Comparison of ENCODE assay signal across 32 cellular contexts in genomic region chr3:136428167-136428566, GRCh38.
DNase-seq lines count a peak whose midpoint lies in the region; ATAC-seq and TF ChIP-seq lines count a peak whose summit lies in the region.
"Had no signal": no experiment of that assay in that cellular context is flagged by ENCODE, and none has a peak within 500 bp of the region (broad histone marks: within the 10 kb centered on the region; RNA-seq: fewer than 3 reads in every experiment).

No MANE protein-coding gene starts in this region.

- no peaks in the 10 kb centered on the region for H3K4me1 Mint-ChIP-seq in CD8-positive, alpha-beta T cell (ENCODE audit: low read depth)
- H3K4me1 Mint-ChIP-seq in CD4-positive, alpha-beta memory T cell: peaks cover 0 to 6% (median 1%) of the 10 kb centered on the region in 4 donors
- H3K4me1 Mint-ChIP-seq: activated CD4-positive, alpha-beta T cell treated with anti-CD3 and anti-CD28 coated beads, Interleukin-2, amount 10 ng/mL, durations not matched to agents 7 days and 5 days; activated naive CD8-positive, alpha-beta T cell treated with anti-CD3 and anti-CD28 coated beads for 36 hours had no signal

- H3K36me3 Mint-ChIP-seq in CD8-positive, alpha-beta T cell: peaks cover 49% of the 10 kb centered on the region
- H3K36me3 Mint-ChIP-seq in CD4-positive, alpha-beta memory T cell: peaks cover 26 to 43% of the 10 kb centered on the region in 2 donors

- H4K5ac ChIP-seq in mesendoderm (ENCODE audit: low read length): no peak overlapping the region

- WGBS in mesendoderm (ENCODE audit: extremely low coverage, insufficient coverage, low lambda C conversion rate): no CpG with 5 or more reads among the region's 2 CpGs
- WGBS in GM23248 (ENCODE audit: low coverage in 1 of 2, low lambda C conversion rate in 2 of 2, missing lambda C conversion rate in 2 of 2), 2 experiments: 97 to 100% methylated on average over 2 of the region's 2 CpGs

- POLR2A ChIA-PET in CD8-positive, alpha-beta T cell (lab: Charles Lee): no interaction called here
- POLR2A ChIA-PET in CD4-positive, alpha-beta memory T cell (lab: Charles Lee; ENCODE audit: partially characterized antibody): no interaction called here

- H3K9ac ChIP-seq in mesendoderm (ENCODE audit: low read length) (no peak overlapping the region), GM23248 (no peak overlapping the region)

- H3K79me1 ChIP-seq in mesendoderm (ENCODE audit: low read length): no peaks in the 10 kb centered on the region

- no peak for DNase-seq in CD8-positive, alpha-beta T cell
- peak; percentile 1 for DNase-seq in OCI-M1 (lab: John Stamatoyannopoulos, UW)
- DNase-seq in fibroblast of pulmonary artery (ENCODE audit: low read depth): peak; percentile 3
- peak; percentile 61 for DNase-seq in mesendoderm
- no peak for DNase-seq in NCI-H2107 treated with DMSO at 0.1 percent for 48 hours (lab: John Stamatoyannopoulos, UW; ENCODE audit: unreplicated experiment)
- DNase-seq in CD4-positive, alpha-beta memory T cell: no peak
- no peak for DNase-seq in GM23248
- DNase-seq: activated CD4-positive, alpha-beta T cell treated with anti-CD3 and anti-CD28 coated beads, Interleukin-2, amount 10 ng/mL, durations not matched to agents 7 days and 5 days; activated gamma-delta T cell; activated naive CD8-positive, alpha-beta T cell treated with anti-CD3 and anti-CD28 coated beads for 36 hours; aorta; Calu3; cortex of kidney; effector memory CD4-positive, alpha-beta T cell; foreskin fibroblast; GOT3; head of caudate nucleus; kidney glomerular epithelial cell; lower lobe of right lung; NCI-H146; NCI-H446 treated with DMSO at 0.1 percent for 48 hours; NCI-H82; right lobe of liver; SHP77 treated with DMSO at 0.1 percent for 48 hours; spleen; stomach; T1000; thyroid gland; WERI-Rb-1 had no signal

- no peaks in the 10 kb centered on the region for H3F3A ChIP-seq in GM23248 (ENCODE audit: insufficient read depth)

- no peak overlapping the region for H2BK15ac ChIP-seq in mesendoderm (replicated peaks; ENCODE audit: low read depth)

- TF ChIP-seq CTCF in CD8-positive, alpha-beta T cell (IDR thresholded peaks at IDR 0.05): no peak
- TF ChIP-seq CTCF in fibroblast of pulmonary artery (IDR thresholded peaks at IDR 0.05; ENCODE audit: low read length, missing control alignments): no peak

- in situ Hi-C loops in GM23248 (cut with MboI): no loop called here

- H3K9me3 ChIP-seq in CD8-positive, alpha-beta T cell (ENCODE audit: low read length): no peaks in the 10 kb centered on the region
- no peaks in the 10 kb centered on the region for H3K9me3 ChIP-seq in CD4-positive, alpha-beta memory T cell (ENCODE audit: control insufficient read depth in 1 of 2, low read length in 2 of 2)
- H3K9me3 ChIP-seq in GM23248 (ENCODE audit: low read depth): no peaks in the 10 kb centered on the region
- H3K9me3 ChIP-seq: lower lobe of right lung, prostate gland, right lobe of liver, spleen, stomach, thyroid gland, vagina had no signal

- no peak overlapping the region for H3K27ac ChIP-seq in CD8-positive, alpha-beta T cell (ENCODE audit: low read depth, low read length)
- H3K27ac ChIP-seq in mesendoderm (ENCODE audit: low read depth, low read length) (no peak overlapping the region), GM23248 (no peak overlapping the region)
- H3K27ac ChIP-seq in CD4-positive, alpha-beta memory T cell (ENCODE audit: low read depth, low read length): no peak overlapping the region
- H3K27ac ChIP-seq: lower lobe of right lung, prostate gland, right lobe of liver, spleen, stomach, thyroid gland, vagina, WERI-Rb-1 had no signal

- no peak overlapping the region for H3K4ac ChIP-seq in mesendoderm (ENCODE audit: low read depth, low read length)

- no peak overlapping the region for H2AFZ ChIP-seq in GM23248

- no peak overlapping the region for H3K4me3 Mint-ChIP-seq in CD8-positive, alpha-beta T cell
- no peak overlapping the region for H3K4me3 Mint-ChIP-seq in CD4-positive, alpha-beta memory T cell
- H3K4me3 Mint-ChIP-seq: activated CD4-positive, alpha-beta T cell treated with anti-CD3 and anti-CD28 coated beads, Interleukin-2, amount 10 ng/mL, durations not matched to agents 7 days and 5 days; activated naive CD8-positive, alpha-beta T cell treated with anti-CD3 and anti-CD28 coated beads for 36 hours; IgD-negative memory B cell had no signal

- no peak overlapping the region for H2AK5ac ChIP-seq in mesendoderm (ENCODE audit: low read length)

- no peak overlapping the region for H3K4me3 ChIP-seq in CD8-positive, alpha-beta T cell (ENCODE audit: low read depth, low read length)
- no peak overlapping the region for H3K4me3 ChIP-seq in fibroblast of pulmonary artery (replicated peaks; ENCODE audit: low read depth, low read length)
- H3K4me3 ChIP-seq in mesendoderm (ENCODE audit: low read length): no peak overlapping the region
- H3K4me3 ChIP-seq in CD4-positive, alpha-beta memory T cell (ENCODE audit: low read length in 2 of 2): no peak overlapping the region
- H3K4me3 ChIP-seq in GM23248: no peak overlapping the region
- H3K4me3 ChIP-seq: lower lobe of right lung, prostate gland, right lobe of liver, spleen, stomach, thyroid gland, vagina had no signal

- H3K4me1 ChIP-seq in CD8-positive, alpha-beta T cell (ENCODE audit: insufficient read depth, low read length): no peaks in the 10 kb centered on the region
- no peaks in the 10 kb centered on the region for H3K4me1 ChIP-seq in mesendoderm (ENCODE audit: control insufficient read depth, low read depth, low read length)
- no peaks in the 10 kb centered on the region for H3K4me1 ChIP-seq in CD4-positive, alpha-beta memory T cell (ENCODE audit: insufficient read depth, low read length)
- no peaks in the 10 kb centered on the region for H3K4me1 ChIP-seq in GM23248 (ENCODE audit: insufficient read depth)
- H3K4me1 ChIP-seq: lower lobe of right lung, prostate gland, spleen, stomach, thyroid gland, vagina had no signal

- H3K9me2 ChIP-seq in GM23248 (ENCODE audit: insufficient read depth): no peaks in the 10 kb centered on the region

- H3K79me2 ChIP-seq in mesendoderm (ENCODE audit: control insufficient read depth, insufficient read depth, low read length): no peaks in the 10 kb centered on the region
- no peaks in the 10 kb centered on the region for H3K79me2 ChIP-seq in GM23248 (ENCODE audit: insufficient read depth)

- no peaks in the 10 kb centered on the region for H3K27me3 Mint-ChIP-seq in CD8-positive, alpha-beta T cell (ENCODE audit: low read depth)
- H3K27me3 Mint-ChIP-seq in CD4-positive, alpha-beta memory T cell: no peaks in the 10 kb centered on the region
- H3K27me3 Mint-ChIP-seq: activated CD4-positive, alpha-beta T cell treated with anti-CD3 and anti-CD28 coated beads, Interleukin-2, amount 10 ng/mL, durations not matched to agents 7 days and 5 days; activated naive CD8-positive, alpha-beta T cell treated with anti-CD3 and anti-CD28 coated beads for 36 hours; IgD-negative memory B cell had no signal

- H3K4me2 ChIP-seq in mesendoderm (ENCODE audit: low read length): no peak overlapping the region
- no peak overlapping the region for H3K4me2 ChIP-seq in GM23248 (ENCODE audit: unreplicated experiment)

- no peak overlapping the region for H2BK5ac ChIP-seq in mesendoderm (ENCODE audit: low read length)

- peak overlapping the region; percentile 20 for H3K27ac Mint-ChIP-seq in CD8-positive, alpha-beta T cell
- H3K27ac Mint-ChIP-seq in CD4-positive, alpha-beta memory T cell: peak overlapping the region in 1 of 7 donors; percentile 37
- H3K27ac Mint-ChIP-seq: activated CD4-positive, alpha-beta T cell treated with anti-CD3 and anti-CD28 coated beads, Interleukin-2, amount 10 ng/mL, durations not matched to agents 7 days and 5 days; activated naive CD8-positive, alpha-beta T cell treated with anti-CD3 and anti-CD28 coated beads for 36 hours had no signal

- H3K56ac ChIP-seq in mesendoderm (ENCODE audit: low read length): no peak overlapping the region

- H2BK120ac ChIP-seq in mesendoderm (ENCODE audit: low read depth, low read length): no peak overlapping the region

- CTCF ChIA-PET in CD8-positive, alpha-beta T cell (lab: Charles Lee): no interaction called here
- CTCF ChIA-PET in CD4-positive, alpha-beta memory T cell (lab: Charles Lee; ENCODE audit: partially characterized antibody): no interaction called here

- no peaks in the 10 kb centered on the region for H4K20me1 ChIP-seq in GM23248 (ENCODE audit: insufficient read depth)

- no peak overlapping the region for H3K23ac ChIP-seq in mesendoderm (ENCODE audit: low read length)

- no peak overlapping the region for H3K18ac ChIP-seq in mesendoderm (ENCODE audit: low read length)

- no peak for ATAC-seq in CD8-positive, alpha-beta T cell
- ATAC-seq: lower lobe of right lung, right lobe of liver had no signal

- peaks cover 10% of the 10 kb centered on the region for H3K36me3 ChIP-seq in CD8-positive, alpha-beta T cell (ENCODE audit: insufficient read depth, low read length)
- H3K36me3 ChIP-seq in mesendoderm (ENCODE audit: control insufficient read depth, insufficient read depth, low read length) (no peaks in the 10 kb centered on the region), GM23248 (ENCODE audit: low read depth) (0 out of 2 replicates have a peak, but pooled peaks cover 2% of the 10 kb centered on the region)
- H3K36me3 ChIP-seq in CD4-positive, alpha-beta memory T cell (ENCODE audit: insufficient read depth, low read length): no peaks in the 10 kb centered on the region
- H3K36me3 ChIP-seq: prostate gland, thyroid gland had no signal

- no peaks in the 10 kb centered on the region for H3K27me3 ChIP-seq in CD8-positive, alpha-beta T cell (ENCODE audit: insufficient read depth, low read length)
- no peaks in the 10 kb centered on the region for H3K27me3 ChIP-seq in mesendoderm (ENCODE audit: insufficient read depth, low read length, poor library complexity)
- no peaks in the 10 kb centered on the region for H3K27me3 ChIP-seq in CD4-positive, alpha-beta memory T cell (ENCODE audit: insufficient read depth, low read length)
- H3K27me3 ChIP-seq in GM23248 (replicated peaks; ENCODE audit: insufficient read depth): no peaks in the 10 kb centered on the region
- H3K27me3 ChIP-seq: right lobe of liver, spleen, stomach, thyroid gland, vagina had no signal

- peak overlapping the region; percentile 65 for H4K8ac ChIP-seq in mesendoderm (ENCODE audit: low read depth, low read length)

- H3K9me3 Mint-ChIP-seq in CD8-positive, alpha-beta T cell: no peaks in the 10 kb centered on the region
- no peaks in the 10 kb centered on the region for H3K9me3 Mint-ChIP-seq in CD4-positive, alpha-beta memory T cell
- H3K9me3 Mint-ChIP-seq: activated CD4-positive, alpha-beta T cell treated with anti-CD3 and anti-CD28 coated beads, Interleukin-2, amount 10 ng/mL, durations not matched to agents 7 days and 5 days; activated naive CD8-positive, alpha-beta T cell treated with anti-CD3 and anti-CD28 coated beads for 36 hours; IgD-negative memory B cell had no signal

- intact Hi-C loops in CD8-positive, alpha-beta T cell (cut with DNase I, micrococcal nuclease): loop anchor here in 1 of 2 experiments (10.0 kb wide), 1 partner anchor 773 kb away; no protein-coding TSS in a partner anchor
- intact Hi-C loops in CD4-positive, alpha-beta memory T cell (cut with micrococcal nuclease): no loop called here

Comparison
In these comparisons a context has a peak if more than half of its experiments do, and no peak if none do; other contexts are left out.
1. DNase-seq: peak in OCI-M1 (single experiment), fibroblast of pulmonary artery (single experiment) and mesendoderm (single experiment); none in CD8-positive, alpha-beta T cell (0 of 7), NCI-H2107 treated with DMSO at 0.1 percent for 48 hours (single experiment), CD4-positive, alpha-beta memory T cell (0 of 5) and GM23248 (single experiment).